In the genomic region with DNA sequence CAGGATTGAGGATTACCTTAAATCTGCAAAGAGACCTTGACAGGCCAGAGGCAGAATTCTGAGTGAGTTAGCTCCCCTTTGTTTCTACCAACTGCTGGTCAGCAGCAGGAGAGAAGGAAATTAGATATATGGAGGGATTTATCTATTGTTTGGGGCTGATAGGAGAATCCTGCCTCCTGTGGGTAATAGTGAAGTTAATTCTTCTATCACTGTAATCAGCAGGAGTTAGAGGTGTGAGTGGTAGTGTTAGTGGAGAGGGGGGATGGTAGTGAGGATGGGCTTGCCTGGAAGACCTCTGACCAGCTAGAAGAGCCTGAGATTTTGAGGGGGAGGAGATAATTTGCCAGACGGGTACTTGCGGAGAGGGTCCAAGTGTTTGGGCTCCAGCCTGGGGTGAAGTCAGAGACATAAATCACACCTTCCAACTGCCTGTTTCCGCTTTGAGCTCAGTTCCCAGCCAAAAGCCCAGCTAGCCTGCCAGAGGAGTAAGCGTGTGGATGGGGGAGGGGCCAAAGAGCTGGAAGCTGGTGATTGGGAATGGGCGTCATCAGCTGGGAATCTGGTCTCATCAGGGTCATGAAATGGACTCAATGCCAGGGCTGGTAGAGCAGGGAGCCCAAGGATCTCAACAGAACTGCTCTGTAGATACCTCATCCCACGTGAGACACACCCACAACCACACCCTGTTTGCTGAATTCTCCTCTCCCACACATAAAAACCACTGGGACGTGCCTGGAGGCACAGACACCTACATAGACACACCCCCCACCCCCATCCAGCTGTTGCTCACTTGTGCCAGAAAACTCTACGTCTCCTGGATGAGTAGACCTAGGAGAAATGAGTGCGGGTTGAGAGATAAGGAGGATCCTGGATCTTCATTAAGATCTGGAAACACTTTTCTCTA, we compare ENCODE assay signal across 1 cellular context.
TF ChIP-seq lines count a peak whose summit lies in the region.

No MANE protein-coding gene starts in this region.

TF ChIP-seq in GM12878, 131 proteins besides CTCF, POLR2A, EP300 and RAD21:
- TF ChIP-seq IKZF1 (conservative IDR thresholded peaks at IDR 0.05), result 0 out of 2 replicates have a peak, but pooled peaks have one; percentile 37
- TF ChIP-seq ETV6 (conservative IDR thresholded peaks at IDR 0.05 in 1 of 2, IDR thresholded peaks at IDR 0.05 in 1 of 2; ENCODE audit: borderline replicate concordance in 1 of 2, low read depth in 1 of 2), result no peak
- peak in 1 of 2 experiments; percentile 53; a peak in 1 of 4 replicates for TF ChIP-seq BHLHE40 (IDR thresholded peaks at IDR 0.05; ENCODE audit: borderline replicate concordance in 1 of 2, low read depth in 2 of 2, low read length in 1 of 2)
- 0 out of 2 replicates have a peak, but pooled peaks have one; percentile 18 for TF ChIP-seq ATF7 (IDR thresholded peaks at IDR 0.05; ENCODE audit: low read depth)
